ENCODE assay signal across 12 cellular contexts in the genomic region with DNA sequence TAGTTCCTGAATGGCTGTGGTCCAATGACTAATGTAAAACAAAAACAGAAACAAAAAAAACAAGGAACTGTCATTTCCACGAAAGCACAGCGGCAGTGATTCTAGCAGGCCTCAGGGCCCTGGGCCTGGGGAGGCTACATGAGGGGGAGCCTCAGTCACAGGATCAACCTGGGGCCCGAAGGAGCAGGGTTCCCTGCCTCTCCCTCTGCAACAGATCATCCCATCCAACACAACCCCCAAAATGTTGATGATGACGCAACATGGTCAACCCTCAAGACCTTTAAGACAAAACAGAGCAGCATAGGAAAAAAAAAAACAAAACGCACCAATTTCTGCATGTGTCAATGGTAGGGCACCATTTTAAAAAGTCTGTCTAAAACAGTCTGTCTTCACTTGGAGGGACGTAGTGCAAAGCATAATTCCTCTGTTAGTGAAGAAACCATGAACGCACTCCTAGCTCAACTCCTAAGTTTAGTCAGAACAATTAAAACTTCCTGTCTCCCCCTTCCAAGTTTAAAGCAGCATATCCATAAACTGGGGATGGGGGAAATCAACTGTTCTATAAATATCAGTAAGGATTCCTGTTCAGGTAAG.
"Had no signal": no experiment of that assay in that cellular context is flagged by ENCODE, and none has a peak within 500 bp of the region (broad histone marks: within the 10 kb centered on the region; RNA-seq: fewer than 3 reads in every experiment).

No MANE protein-coding gene starts in this region.

- H3K27me3 Mint-ChIP-seq: activated CD4-positive, alpha-beta memory T cell treated with anti-CD3 and anti-CD28 coated beads for 36 hours; stimulated activated naive CD8-positive, alpha-beta T cell treated with anti-CD3 and anti-CD28 coated beads, Interleukin-15, amount 100 ng/mL, for 72 hours had no signal

- H3K27ac Mint-ChIP-seq: activated CD4-positive, alpha-beta memory T cell treated with anti-CD3 and anti-CD28 coated beads for 36 hours; natural killer cell treated with Interleukin-12 subunit alpha and Interleukin-12 subunit beta and Interleukin-15 and Interleukin-18, amount 100 ng/mL, for 72 hours; stimulated activated naive CD8-positive, alpha-beta T cell treated with anti-CD3 and anti-CD28 coated beads, Interleukin-15, amount 100 ng/mL, for 72 hours had no signal

- H3K4me3 Mint-ChIP-seq: activated CD4-positive, alpha-beta memory T cell treated with anti-CD3 and anti-CD28 coated beads for 36 hours; natural killer cell treated with Interleukin-12 subunit alpha and Interleukin-12 subunit beta and Interleukin-15 and Interleukin-18, amount 100 ng/mL, for 72 hours; stimulated activated naive CD8-positive, alpha-beta T cell treated with anti-CD3 and anti-CD28 coated beads, Interleukin-15, amount 100 ng/mL, for 72 hours had no signal

- H3K27me3 ChIP-seq: ovary, testis had no signal

- DNase-seq: activated CD4-positive, alpha-beta memory T cell treated with anti-CD3 and anti-CD28 coated beads for 36 hours; activated naive CD4-positive, alpha-beta T cell treated with anti-CD3 and anti-CD28 coated beads, Interleukin-2, amount 50 U/mL, for 16 hours; amygdala; dermis blood vessel endothelial cell; mucosa of descending colon; stimulated activated CD4-positive, alpha-beta T cell treated with anti-CD3 and anti-CD28 coated beads, Interleukin-4, amount 100 ng/mL, for 1 hour; stimulated activated naive CD8-positive, alpha-beta T cell treated with anti-CD3 and anti-CD28 coated beads, Interleukin-15, amount 100 ng/mL, for 72 hours; T1000; testis had no signal

- H3K36me3 Mint-ChIP-seq: natural killer cell treated with Interleukin-12 subunit alpha and Interleukin-12 subunit beta and Interleukin-15 and Interleukin-18, amount 100 ng/mL, for 72 hours had no signal

- H3K9me3 ChIP-seq: mucosa of descending colon, ovary, testis had no signal

- H3K36me3 ChIP-seq: ovary had no signal

- H3K4me3 ChIP-seq: mucosa of descending colon, ovary, testis had no signal

- ATAC-seq: esophagus mucosa; mucosa of descending colon; natural killer cell treated with Interleukin-12 subunit alpha and Interleukin-12 subunit beta and Interleukin-15 and Interleukin-18, amount 100 ng/mL, for 72 hours; stimulated activated naive CD8-positive, alpha-beta T cell treated with anti-CD3 and anti-CD28 coated beads, Interleukin-15, amount 100 ng/mL, for 72 hours had no signal

- H3K27ac ChIP-seq: testis had no signal

- H3K9me3 Mint-ChIP-seq: activated CD4-positive, alpha-beta memory T cell treated with anti-CD3 and anti-CD28 coated beads for 36 hours; natural killer cell treated with Interleukin-12 subunit alpha and Interleukin-12 subunit beta and Interleukin-15 and Interleukin-18, amount 100 ng/mL, for 72 hours; stimulated activated naive CD8-positive, alpha-beta T cell treated with anti-CD3 and anti-CD28 coated beads, Interleukin-15, amount 100 ng/mL, for 72 hours had no signal
